Comparison of ENCODE assay signal across 8 cellular contexts in the genomic region with DNA sequence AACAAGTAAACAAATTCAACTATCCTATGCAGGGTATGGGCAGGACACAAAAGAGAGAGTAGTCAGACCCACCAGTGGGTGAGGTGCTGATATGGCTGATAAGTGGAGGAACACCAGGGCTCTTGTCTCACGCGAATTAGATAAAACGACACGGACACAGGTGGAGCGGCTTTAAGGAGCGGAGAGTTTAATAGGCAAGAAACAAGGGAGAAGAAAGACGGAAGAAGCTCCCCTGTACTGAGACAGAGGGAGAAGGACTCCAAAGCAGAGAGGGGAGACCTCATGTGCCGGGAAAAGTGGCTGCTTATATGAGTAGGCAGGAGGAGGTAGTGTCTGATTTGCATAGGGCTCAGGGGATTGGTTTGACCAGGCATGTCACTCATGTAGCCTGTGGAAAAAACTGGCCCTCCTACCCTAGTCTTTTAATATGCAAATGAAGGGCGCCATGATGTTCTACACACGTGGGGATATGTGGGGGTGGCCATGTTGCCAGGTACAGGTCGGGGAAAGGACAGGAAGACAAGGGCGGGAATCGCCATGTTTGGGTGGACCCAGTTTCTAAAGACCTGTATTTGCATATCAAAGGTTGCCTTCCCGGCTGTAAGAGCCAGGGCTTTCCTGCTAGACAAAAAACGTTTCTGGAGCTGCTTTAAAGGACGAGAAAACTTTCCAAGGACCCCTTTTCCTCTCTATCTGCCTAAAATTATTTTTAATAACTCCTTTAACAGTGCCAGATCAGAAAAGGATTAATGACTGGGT. TPM values are rescaled to one million over a fixed set of nuclear protein-coding genes. Genes with fewer than 3 reads are reported as not detected.
DNase-seq lines count a peak whose midpoint lies in the region; ATAC-seq, FAIRE-seq and TF ChIP-seq lines count a peak whose summit lies in the region.

No MANE protein-coding gene starts in this region.

- H3K36me3 ChIP-seq in neural progenitor cell (no peaks in the 10 kb centered on the region), stomach (no peaks in the 10 kb centered on the region)

- H3F3A ChIP-seq in neural progenitor cell (ENCODE audit: low read depth): peaks cover 35% of the 10 kb centered on the region

- no peak overlapping the region; the same call in 1 of the 2 replicates for H3K4me3 ChIP-seq in AG10803 (ENCODE audit: low read length)
- peak overlapping the region; percentile 34 for H3K4me3 ChIP-seq in fibroblast of villous mesenchyme (ENCODE audit: low read depth, low read length)
- peak overlapping the region; percentile 60 for H3K4me3 ChIP-seq in neural progenitor cell
- peak overlapping the region; percentile 30 to 43 (median 38) for H3K4me3 ChIP-seq in stomach

- DNase-seq in AG10803 (ENCODE audit: low read depth) (peak; percentile 3), GM19239 (ENCODE audit: insufficient read length, low spot score) (peak; percentile 42), NOMO-1 treated with dmso at 0.1 percent for 144 hours (lab: John Stamatoyannopoulos, UW; ENCODE audit: unreplicated experiment) (peak; percentile 38), fibroblast of villous mesenchyme (ENCODE audit: low read depth) (peak; percentile 70), neural progenitor cell (ENCODE audit: low spot score) (peak; percentile 97), stomach (peak; percentile 89)
- DNase-seq in activated T-helper 2 cell treated with anti-CD3 and anti-CD28 coated beads, Interferon-gamma antibody, Interleukin-2, Interleukin-4, amounts not matched to agents 10 μg/mL and 5 μg/mL and 100 μg/mL, durations not matched to agents 14 hours and 24 hours and 36 hours (ENCODE audit: low spot score): peak; percentile 67

- H4K20me1 ChIP-seq in neural progenitor cell (ENCODE audit: low read depth): no peaks in the 10 kb centered on the region

- H3K9me3 ChIP-seq in neural progenitor cell (ENCODE audit: low read depth) (no peaks in the 10 kb centered on the region), stomach (no peaks in the 10 kb centered on the region)

- peaks cover 19% of the 10 kb centered on the region for H3K4me1 ChIP-seq in neural progenitor cell
- H3K4me1 ChIP-seq in stomach: peaks cover 4 to 21% (median 10%) of the 10 kb centered on the region in 4 donors

- no peak for TF ChIP-seq EP300 in stomach (IDR thresholded peaks at IDR 0.05)

- peak overlapping the region; percentile 41 for H3K9ac ChIP-seq in neural progenitor cell

- peak overlapping the region; percentile 74 for H3K4me3 Mint-ChIP-seq in activated T-helper 2 cell treated with anti-CD3 and anti-CD28 coated beads, Interferon-gamma antibody, Interleukin-2, Interleukin-4, amounts not matched to agents 10 μg/mL and 5 μg/mL and 100 μg/mL, durations not matched to agents 14 hours and 24 hours and 36 hours (ENCODE audit: low read depth)
- peak overlapping the region; percentile 78 for H3K4me3 Mint-ChIP-seq in neural progenitor cell

- H3K79me2 ChIP-seq in neural progenitor cell (ENCODE audit: low read depth): no peaks in the 10 kb centered on the region

- 2 to 5% (median 3%) methylated on average over 16 of the region's 16 CpGs for WGBS in stomach, 5 donors

- TF ChIP-seq POLR2A in stomach (IDR thresholded peaks at IDR 0.05): peak in 2 of 4 donors; percentile 3 to 60

- H3K4me1 Mint-ChIP-seq in activated T-helper 2 cell treated with anti-CD3 and anti-CD28 coated beads, Interferon-gamma antibody, Interleukin-2, Interleukin-4, amounts not matched to agents 10 μg/mL and 5 μg/mL and 100 μg/mL, durations not matched to agents 14 hours and 24 hours and 36 hours (ENCODE audit: low read depth): peaks cover 17% of the 10 kb centered on the region
- peaks cover 26% of the 10 kb centered on the region for H3K4me1 Mint-ChIP-seq in neural progenitor cell

- peaks cover 6% of the 10 kb centered on the region for H3K27me3 Mint-ChIP-seq in activated T-helper 2 cell treated with anti-CD3 and anti-CD28 coated beads, Interferon-gamma antibody, Interleukin-2, Interleukin-4, amounts not matched to agents 10 μg/mL and 5 μg/mL and 100 μg/mL, durations not matched to agents 14 hours and 24 hours and 36 hours (ENCODE audit: low read depth)
- peaks cover 5% of the 10 kb centered on the region for H3K27me3 Mint-ChIP-seq in neural progenitor cell (ENCODE audit: insufficient read depth, low read depth)

- H2AFZ ChIP-seq in neural progenitor cell (replicated peaks): peak overlapping the region; percentile 96

- FAIRE-seq in GM19239 (lab: Jason Lieb, UNC): peak; percentile 95

- no peak for TF ChIP-seq CTCF in AG10803 (conservative IDR thresholded peaks at IDR 0.05; ENCODE audit: low read length)
- TF ChIP-seq CTCF in fibroblast of villous mesenchyme (IDR thresholded peaks at IDR 0.05; ENCODE audit: insufficient read depth, low read depth, low read length): no peak
- no peak for TF ChIP-seq CTCF in neural progenitor cell (IDR thresholded peaks at IDR 0.05)
- no peak for TF ChIP-seq CTCF in stomach (IDR thresholded peaks at IDR 0.05)

- peak overlapping the region; percentile 83 for H3K4me2 ChIP-seq in neural progenitor cell

- ATAC-seq in HG03457 (IDR thresholded peaks at IDR 0.05; ENCODE audit: unreplicated experiment): peak; percentile 71

- no peaks in the 10 kb centered on the region for H3K9me3 Mint-ChIP-seq in activated T-helper 2 cell treated with anti-CD3 and anti-CD28 coated beads, Interferon-gamma antibody, Interleukin-2, Interleukin-4, amounts not matched to agents 10 μg/mL and 5 μg/mL and 100 μg/mL, durations not matched to agents 14 hours and 24 hours and 36 hours
- H3K9me3 Mint-ChIP-seq in neural progenitor cell: no peaks in the 10 kb centered on the region

- peak overlapping the region; percentile 53 for H3K27ac Mint-ChIP-seq in activated T-helper 2 cell treated with anti-CD3 and anti-CD28 coated beads, Interferon-gamma antibody, Interleukin-2, Interleukin-4, amounts not matched to agents 10 μg/mL and 5 μg/mL and 100 μg/mL, durations not matched to agents 14 hours and 24 hours and 36 hours
- peak overlapping the region; percentile 83 for H3K27ac Mint-ChIP-seq in neural progenitor cell

- H3K27ac ChIP-seq in neural progenitor cell: peak overlapping the region; percentile 86
- peak overlapping the region; percentile 73 to 88 (median 82) for H3K27ac ChIP-seq in stomach

- intact Hi-C loops in activated T-helper 2 cell treated with anti-CD3 and anti-CD28 coated beads, Interferon-gamma antibody, Interleukin-2, Interleukin-4, amounts not matched to agents 10 μg/mL and 5 μg/mL and 100 μg/mL, durations not matched to agents 14 hours and 24 hours and 36 hours (cut with micrococcal nuclease): loop anchor here (2.0 kb wide), 1 partner anchor 40 kb away; a partner anchor contains a TSS
- intact Hi-C loops in stomach (cut with DNase I; ENCODE audit: low total_unique reads): no loop called here

- no peaks in the 10 kb centered on the region for H3K36me3 Mint-ChIP-seq in activated T-helper 2 cell treated with anti-CD3 and anti-CD28 coated beads, Interferon-gamma antibody, Interleukin-2, Interleukin-4, amounts not matched to agents 10 μg/mL and 5 μg/mL and 100 μg/mL, durations not matched to agents 14 hours and 24 hours and 36 hours (ENCODE audit: low read depth)
- H3K36me3 Mint-ChIP-seq in neural progenitor cell: no peaks in the 10 kb centered on the region

- H3K27me3 ChIP-seq in neural progenitor cell: no peaks in the 10 kb centered on the region
- H3K27me3 ChIP-seq in stomach: no peaks in the 10 kb centered on the region

RNA-seq across cellular contexts. Expression of a gene that starts 28.8 kb away (rescaled TPM):
- not detected in 2 replicates for total RNA-seq in activated T-helper 2 cell treated with anti-CD3 and anti-CD28 coated beads, Interferon-gamma antibody, Interleukin-2, Interleukin-4, amounts not matched to agents 10 μg/mL and 5 μg/mL and 100 μg/mL, durations not matched to agents 14 hours and 24 hours and 36 hours
- under 0.01 TPM in 1 of 2 replicates, not detected in the other for total RNA-seq in fibroblast of villous mesenchyme
- total RNA-seq in neural progenitor cell (ENCODE audit: low replicate concordance): 0.47 and 3.4 TPM in 2 replicates
- under 1 TPM in 2 of 5 donors, not detected in 3; 0.29 to 0.58 TPM for total RNA-seq in stomach
- under 1 TPM in 2 of 3 donors, not detected in 1; 0.19 to 0.28 TPM for polyA plus RNA-seq in stomach

RNA-seq across cellular contexts. Expression of a gene that starts 39.4 kb away (rescaled TPM):
- 972 and 976 TPM in 2 replicates for total RNA-seq in activated T-helper 2 cell treated with anti-CD3 and anti-CD28 coated beads, Interferon-gamma antibody, Interleukin-2, Interleukin-4, amounts not matched to agents 10 μg/mL and 5 μg/mL and 100 μg/mL, durations not matched to agents 14 hours and 24 hours and 36 hours
- total RNA-seq in fibroblast of villous mesenchyme (551 and 671 TPM in 2 replicates), neural progenitor cell (ENCODE audit: low replicate concordance) (1,681 and 1,872 TPM in 2 replicates), stomach (100 to 1,000 TPM; 110 to 503 (median 282) TPM)
- polyA plus RNA-seq in stomach: 100 to 1,000 TPM; 396 to 516 (median 409) TPM

Comparison
In these comparisons a context has a peak if more than half of its experiments do, and no peak if none do; other contexts are left out.
1. DNase-seq: peak in every context shown above with its lines; median percentile 97 in neural progenitor cell; 89 in stomach; 70 in fibroblast of villous mesenchyme; 67 in activated T-helper 2 cell treated with anti-CD3 and anti-CD28 coated beads, Interferon-gamma antibody, Interleukin-2, Interleukin-4, amounts not matched to agents 10 μg/mL and 5 μg/mL and 100 μg/mL, durations not matched to agents 14 hours and 24 hours and 36 hours; 42 in GM19239; 38 in NOMO-1 treated with dmso at 0.1 percent for 144 hours; 3 in AG10803.